In genomic region chr9:9874270-9874669, GRCh38 we compare ENCODE assay signal across 18 cellular contexts.
"Had no signal": no experiment of that assay in that cellular context is flagged by ENCODE, and none has a peak within 500 bp of the region (broad histone marks: within the 10 kb centered on the region; RNA-seq: fewer than 3 reads in every experiment).

No MANE protein-coding gene starts in this region.

- H3K36me3 ChIP-seq: pancreas, stomach had no signal

- H3K4me1 ChIP-seq: pancreas, stomach had no signal

- FAIRE-seq: pancreas, small intestine had no signal

- H3K9me3 Mint-ChIP-seq: nephron had no signal

- H3K4me1 Mint-ChIP-seq: naive B cell, nephron had no signal

- H3K27me3 Mint-ChIP-seq: naive B cell, progenitor cell of endocrine pancreas had no signal

- ATAC-seq: left colon, pancreas, right cardiac atrium had no signal

- H3K4me3 ChIP-seq: pancreas, stomach had no signal

- DNase-seq: effector CD4-positive, alpha-beta T cell; foreskin melanocyte; head of caudate nucleus; hippocampal formation; left colon; mesendoderm; naive B cell; occipital lobe; pancreas; right cardiac atrium; small intestine; stimulated activated CD4-positive, alpha-beta T cell treated with anti-CD3 and anti-CD28 coated beads, Interleukin-12 subunit alpha, Interleukin-12 subunit beta, amount 100 ng/mL, for 4 hours; stimulated activated naive CD4-positive, alpha-beta T cell; stomach; substantia nigra; trophoblast cell had no signal

- H3K27ac ChIP-seq: pancreas, stomach had no signal

- H3K9me3 ChIP-seq: pancreas, stomach had no signal

- H3K36me3 Mint-ChIP-seq: naive B cell had no signal

- H3K27ac Mint-ChIP-seq: naive B cell, nephron, progenitor cell of endocrine pancreas had no signal

- H3K4me3 Mint-ChIP-seq: naive B cell, nephron had no signal

- H3K27me3 ChIP-seq: pancreas, stomach had no signal
